In genomic region chr6:89952696-89953095, GRCh38 we compare ENCODE assay signal across 8 cellular contexts. TPM values are rescaled to one million over a fixed set of nuclear protein-coding genes. Genes with fewer than 3 reads are reported as not detected.
DNase-seq lines count a peak whose midpoint lies in the region; ATAC-seq, FAIRE-seq and TF ChIP-seq lines count a peak whose summit lies in the region.

No MANE protein-coding gene starts in this region.

- ATAC-seq in activated naive CD8-positive, alpha-beta T cell treated with anti-CD3 and anti-CD28 coated beads, Interleukin-2, amount 10 ng/mL, durations not matched to agents 7 days and 5 days (ENCODE audit: low read depth), result peak; percentile 88
- no peak for ATAC-seq in GM21390 (IDR thresholded peaks at IDR 0.05; ENCODE audit: unreplicated experiment)

- no peak for FAIRE-seq in small intestine (lab: Jason Lieb, UNC)

- no peaks in the 10 kb centered on the region for H3K9me3 Mint-ChIP-seq in activated naive CD8-positive, alpha-beta T cell treated with anti-CD3 and anti-CD28 coated beads, Interleukin-2, amount 10 ng/mL, durations not matched to agents 7 days and 5 days
- peaks cover 7% of the 10 kb centered on the region for H3K9me3 Mint-ChIP-seq in glutamatergic neuron (ENCODE audit: unreplicated experiment)

- WGBS in small intestine, 3 donors, result 66 to 75% (median 69%) methylated on average over 4 of the region's 4 CpGs

- no peak for TF ChIP-seq CTCF in GM12865 (IDR thresholded peaks at IDR 0.05; ENCODE audit: insufficient read depth, low read depth, low read length, missing control alignments)
- no peak for TF ChIP-seq CTCF in glutamatergic neuron (IDR thresholded peaks at IDR 0.05; ENCODE audit: partially characterized antibody, unreplicated experiment)

- peaks cover 65% of the 10 kb centered on the region for H3K4me1 Mint-ChIP-seq in activated naive CD8-positive, alpha-beta T cell treated with anti-CD3 and anti-CD28 coated beads, Interleukin-2, amount 10 ng/mL, durations not matched to agents 7 days and 5 days
- H3K4me1 Mint-ChIP-seq in glutamatergic neuron (ENCODE audit: low read depth, unreplicated experiment), result peaks cover 24% of the 10 kb centered on the region

- H3K27me3 Mint-ChIP-seq in activated naive CD8-positive, alpha-beta T cell treated with anti-CD3 and anti-CD28 coated beads, Interleukin-2, amount 10 ng/mL, durations not matched to agents 7 days and 5 days, result no peaks in the 10 kb centered on the region
- peaks cover 4% of the 10 kb centered on the region for H3K27me3 Mint-ChIP-seq in glutamatergic neuron (ENCODE audit: unreplicated experiment)

- peak overlapping the region; percentile 61 for H3K4me3 Mint-ChIP-seq in activated naive CD8-positive, alpha-beta T cell treated with anti-CD3 and anti-CD28 coated beads, Interleukin-2, amount 10 ng/mL, durations not matched to agents 7 days and 5 days
- H3K4me3 Mint-ChIP-seq in glutamatergic neuron (ENCODE audit: unreplicated experiment), result no peak overlapping the region

- no peaks in the 10 kb centered on the region for H3K9me3 ChIP-seq in SJSA1 (replicated peaks)
- no peaks in the 10 kb centered on the region for H3K9me3 ChIP-seq in small intestine (ENCODE audit: control insufficient read depth, low read depth)

- H3K27ac ChIP-seq in SJSA1, result peak overlapping the region; percentile 76
- H3K27ac ChIP-seq in small intestine (ENCODE audit: low read depth in 1 of 2, low read length in 1 of 2), result no peak overlapping the region

- H3K36me3 ChIP-seq in SJSA1 (no peaks in the 10 kb centered on the region), small intestine (ENCODE audit: control insufficient read depth in 2 of 2, insufficient read depth in 2 of 2, low read length in 2 of 2) (no peaks in the 10 kb centered on the region)

- peak; percentile 22 for DNase-seq in GM12865 (ENCODE audit: low read depth)
- DNase-seq in SJSA1 (ENCODE audit: low read depth in 1 of 2, low spot score in 2 of 2), result peak; percentile 79 to 89
- peak; percentile 38 for DNase-seq in activated naive CD8-positive, alpha-beta T cell treated with anti-CD3 and anti-CD28 coated beads, Interleukin-2, amount 10 ng/mL, durations not matched to agents 7 days and 5 days
- peak; percentile 52 for DNase-seq in small intestine
- DNase-seq in islet precursor cell, result no peak
- DNase-seq in 8988T, result no peak
- DNase-seq in glutamatergic neuron, result no peak

- H3K27ac Mint-ChIP-seq in activated naive CD8-positive, alpha-beta T cell treated with anti-CD3 and anti-CD28 coated beads, Interleukin-2, amount 10 ng/mL, durations not matched to agents 7 days and 5 days, result peak overlapping the region; percentile 82
- H3K27ac Mint-ChIP-seq in glutamatergic neuron (ENCODE audit: unreplicated experiment), result no peak overlapping the region

- H3K36me3 Mint-ChIP-seq in activated naive CD8-positive, alpha-beta T cell treated with anti-CD3 and anti-CD28 coated beads, Interleukin-2, amount 10 ng/mL, durations not matched to agents 7 days and 5 days, result peaks cover 46% of the 10 kb centered on the region
- peaks cover 3% of the 10 kb centered on the region for H3K36me3 Mint-ChIP-seq in glutamatergic neuron (ENCODE audit: unreplicated experiment)

- H3K4me3 ChIP-seq in GM12865 (ENCODE audit: low read depth, low read length) (no peak overlapping the region), SJSA1 (no peak overlapping the region), small intestine (ENCODE audit: low read depth in 1 of 2, low read length in 2 of 2) (no peak overlapping the region)

- no peaks in the 10 kb centered on the region for H3K27me3 ChIP-seq in SJSA1 (replicated peaks)
- H3K27me3 ChIP-seq in small intestine (ENCODE audit: control insufficient read depth in 2 of 2, insufficient read depth in 2 of 2, low read length in 2 of 2), result no peaks in the 10 kb centered on the region

- POLR2A ChIA-PET in activated naive CD8-positive, alpha-beta T cell treated with anti-CD3 and anti-CD28 coated beads, Interleukin-2, amount 10 ng/mL, durations not matched to agents 7 days and 5 days (lab: Charles Lee), result interaction anchor here (0.9 to 1.2 kb wide), 4 partner anchors 13 to 235 kb away, joined by 3 read pairs; no protein-coding TSS in a partner anchor

- H3K4me1 ChIP-seq in SJSA1 (replicated peaks) (peaks cover 39% of the 10 kb centered on the region), small intestine (ENCODE audit: control insufficient read depth in 2 of 2, insufficient read depth in 1 of 2, low read depth in 1 of 2, low read length in 1 of 2) (no peaks in the 10 kb centered on the region)

RNA-seq across cellular contexts. Expression of gene GJA10, which starts 58.4 kb away (rescaled TPM):
- total RNA-seq in SJSA1 (2014; rRNA removed; shearing (Covaris generic)), result not detected in 2 replicates
- not detected for total RNA-seq in activated naive CD8-positive, alpha-beta T cell treated with anti-CD3 and anti-CD28 coated beads, Interleukin-2, amount 10 ng/mL, durations not matched to agents 7 days and 5 days
- not detected for polyA plus RNA-seq in small intestine
- not detected for total RNA-seq in glutamatergic neuron (ENCODE audit: unreplicated experiment)

Comparison
In these comparisons a context has a peak if more than half of its experiments do, and no peak if none do; other contexts are left out.
1. DNase-seq: peak in GM12865 (single experiment), SJSA1 (2 of 2), activated naive CD8-positive, alpha-beta T cell treated with anti-CD3 and anti-CD28 coated beads, Interleukin-2, amount 10 ng/mL, durations not matched to agents 7 days and 5 days (single experiment) and small intestine (single experiment); none in islet precursor cell (single experiment), 8988T (single experiment) and glutamatergic neuron (single experiment).